Comparison of ENCODE assay signal across 17 cellular contexts in the genomic region with DNA sequence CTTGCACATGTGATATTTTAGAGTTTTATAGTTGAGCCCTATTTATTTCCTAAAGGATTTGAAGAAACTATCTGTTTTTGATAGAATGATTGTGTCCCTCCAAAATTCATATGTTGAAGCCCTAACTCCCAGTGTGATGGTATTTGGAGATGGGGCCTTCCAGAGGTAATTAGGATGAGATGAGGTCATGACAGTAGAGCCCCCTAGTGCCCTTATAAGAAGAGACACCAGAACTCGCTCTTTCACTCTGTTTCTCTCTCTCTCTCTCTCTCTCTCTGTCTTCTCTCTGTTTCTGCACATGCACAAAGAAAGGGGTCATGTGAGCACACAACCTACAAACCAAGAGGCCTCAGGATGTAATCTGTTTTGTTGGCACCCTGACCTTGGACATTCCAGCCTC.
A peak's percentile ranks its signal among the peaks of the same experiment; 100 is the strongest.
DNase-seq lines count a peak whose midpoint lies in the region; ATAC-seq, FAIRE-seq and TF ChIP-seq lines count a peak whose summit lies in the region.
"Had no signal": no experiment of that assay in that cellular context is flagged by ENCODE, and none has a peak within 500 bp of the region (broad histone marks: within the 10 kb centered on the region; RNA-seq: fewer than 3 reads in every experiment).

No MANE protein-coding gene starts in this region.

- POLR2A ChIA-PET in activated CD4-positive, alpha-beta T cell treated with anti-CD3 and anti-CD28 coated beads for 36 hours (lab: Charles Lee), result no interaction called here

- H3K9me1 ChIP-seq in keratinocyte (ENCODE audit: control insufficient read depth, extremely low read depth, insufficient read depth, low read length), result no peaks in the 10 kb centered on the region

- no peak overlapping the region for H3K4me3 Mint-ChIP-seq in activated CD4-positive, alpha-beta T cell treated with anti-CD3 and anti-CD28 coated beads for 36 hours

- no peak overlapping the region for H3K4me2 ChIP-seq in keratinocyte (ENCODE audit: control insufficient read depth, extremely low read depth, insufficient read depth, low read depth, low read length)

- no peak overlapping the region for H2AFZ ChIP-seq in keratinocyte (ENCODE audit: control insufficient read depth, low read length)

- H3K4me1 ChIP-seq in HAP-1 (peaks cover 18% of the 10 kb centered on the region), RWPE2 (ENCODE audit: insufficient read depth, poor library complexity, severe bottlenecking) (no peaks in the 10 kb centered on the region), keratinocyte (ENCODE audit: control insufficient read depth, extremely low read depth, insufficient read depth, low read length) (no peaks in the 10 kb centered on the region)
- H3K4me1 ChIP-seq: adrenal gland, sigmoid colon had no signal

- H3K4me1 Mint-ChIP-seq in activated CD4-positive, alpha-beta T cell treated with anti-CD3 and anti-CD28 coated beads for 36 hours, result no peaks in the 10 kb centered on the region

- H4K20me1 ChIP-seq in keratinocyte (ENCODE audit: control insufficient read depth, extremely low read depth, insufficient read depth, low read length), result no peaks in the 10 kb centered on the region

- H3K36me3 ChIP-seq in HAP-1 (replicated peaks) (no peaks in the 10 kb centered on the region), RWPE2 (ENCODE audit: low read depth) (no peaks in the 10 kb centered on the region), keratinocyte (ENCODE audit: control insufficient read depth in 2 of 2, extremely low read depth in 1 of 2, insufficient read depth in 2 of 2, low read length in 2 of 2) (no peaks in the 10 kb centered on the region), MG63 (no peaks in the 10 kb centered on the region)
- H3K36me3 ChIP-seq: adrenal gland, sigmoid colon had no signal

- no peaks in the 10 kb centered on the region for H3K27me3 Mint-ChIP-seq in activated CD4-positive, alpha-beta T cell treated with anti-CD3 and anti-CD28 coated beads for 36 hours

- no peaks in the 10 kb centered on the region for H3K9me3 Mint-ChIP-seq in activated CD4-positive, alpha-beta T cell treated with anti-CD3 and anti-CD28 coated beads for 36 hours (ENCODE audit: low read depth)

- CTCF ChIA-PET in activated CD4-positive, alpha-beta T cell treated with anti-CD3 and anti-CD28 coated beads for 36 hours (lab: Charles Lee), result no interaction called here

- no peaks in the 10 kb centered on the region for H3K27me3 ChIP-seq in HAP-1 (ENCODE audit: low read depth)
- no peaks in the 10 kb centered on the region for H3K27me3 ChIP-seq in RWPE2 (ENCODE audit: insufficient read depth, poor library complexity, severe bottlenecking)
- H3K27me3 ChIP-seq in keratinocyte (ENCODE audit: control insufficient read depth, extremely low read depth, insufficient read depth, low read length), result no peaks in the 10 kb centered on the region
- H3K27me3 ChIP-seq in MG63, result no peaks in the 10 kb centered on the region
- H3K27me3 ChIP-seq: sigmoid colon had no signal

- H3K27ac ChIP-seq in RWPE2 (ENCODE audit: poor library complexity, severe bottlenecking), result no peak overlapping the region
- H3K27ac ChIP-seq in keratinocyte (ENCODE audit: control insufficient read depth, insufficient read depth, low read length), result no peak overlapping the region
- H3K27ac ChIP-seq: adrenal gland, sigmoid colon, SK-N-MC had no signal

- no peaks in the 10 kb centered on the region for H3K79me2 ChIP-seq in keratinocyte (ENCODE audit: control insufficient read depth, insufficient read depth, low read length)

- TF ChIP-seq CTCF in RWPE2 (IDR thresholded peaks at IDR 0.05; ENCODE audit: poor library complexity, severe bottlenecking) (peak; percentile 21), keratinocyte (optimal IDR thresholded peaks at IDR 0.05 in 1 of 3, IDR thresholded peaks at IDR 0.05 in 1 of 3, conservative IDR thresholded peaks at IDR 0.05 in 1 of 3; ENCODE audit: extremely low read depth in 1 of 3, insufficient read depth in 2 of 3, low read length in 3 of 3) (peak in 2 of 3 experiments; percentile 11 to 13)

- intact Hi-C loops in activated CD4-positive, alpha-beta T cell treated with anti-CD3 and anti-CD28 coated beads for 36 hours (cut with DNase I, micrococcal nuclease), result no loop called here

- H3K27ac Mint-ChIP-seq in activated CD4-positive, alpha-beta T cell treated with anti-CD3 and anti-CD28 coated beads for 36 hours, result no peak overlapping the region

- dilution Hi-C loops in keratinocyte (cut with MboI; ENCODE audit: extremely low pct_ligation_motif_present, low sequenced_read_pairs), result no loop called here

- H3K4me3 ChIP-seq in HAP-1 (no peak overlapping the region), RWPE2 (ENCODE audit: severe bottlenecking) (no peak overlapping the region), keratinocyte (ENCODE audit: control insufficient read depth in 2 of 3, extremely low read depth in 1 of 3, insufficient read depth in 2 of 3, low read depth in 1 of 3, low read length in 3 of 3) (no peak overlapping the region), MG63 (no peak overlapping the region)
- H3K4me3 ChIP-seq: adrenal gland, sigmoid colon, SK-N-MC had no signal

- FAIRE-seq in keratinocyte (lab: Jason Lieb, UNC), result no peak
- FAIRE-seq: kidney had no signal

- ATAC-seq in RWPE2 (ENCODE audit: low read depth) (no peak), GM18519 (IDR thresholded peaks at IDR 0.05; ENCODE audit: low FRiP score, unreplicated experiment) (no peak)
- ATAC-seq in activated CD4-positive, alpha-beta T cell treated with anti-CD3 and anti-CD28 coated beads for 36 hours, result no peak

- no peaks in the 10 kb centered on the region for H3K36me3 Mint-ChIP-seq in activated CD4-positive, alpha-beta T cell treated with anti-CD3 and anti-CD28 coated beads for 36 hours (ENCODE audit: low read depth)

- in situ Hi-C loops in HAP-1 (cut with MboI; ENCODE audit: low sequenced_read_pairs), result loop anchor here (25.0 kb wide), 1 partner anchor 425 kb away; no protein-coding TSS in a partner anchor

- no peak overlapping the region for H3K9ac ChIP-seq in keratinocyte (ENCODE audit: control insufficient read depth, extremely low read depth, insufficient read depth, low read length)

- H3K9me3 ChIP-seq in HAP-1 (no peaks in the 10 kb centered on the region), RWPE2 (ENCODE audit: severe bottlenecking) (no peaks in the 10 kb centered on the region), keratinocyte (ENCODE audit: control insufficient read depth, low read depth, low read length) (no peaks in the 10 kb centered on the region), MG63 (no peaks in the 10 kb centered on the region)
- H3K9me3 ChIP-seq: adrenal gland, sigmoid colon had no signal

- DNase-seq in DMS 273 (lab: John Stamatoyannopoulos, UW; ENCODE audit: unreplicated experiment) (peak; percentile 42), HAP-1 (ENCODE audit: low spot score in 2 of 2) (peak; percentile 26 to 81), RWPE2 (ENCODE audit: low spot score) (no peak), keratinocyte (ENCODE audit: low read depth, low spot score) (no peak), GF-D8 (lab: John Stamatoyannopoulos, UW) (no peak), MG63 (no peak)
- no peak for DNase-seq in activated CD4-positive, alpha-beta T cell treated with anti-CD3 and anti-CD28 coated beads for 36 hours
- DNase-seq: activated CD4-positive, CD25-positive, alpha-beta regulatory T cell treated with anti-CD3 and anti-CD28 coated beads, Interleukin-2, amount 50 U/mL, for 72 hours; activated T-cell treated with anti-CD3 and anti-CD28 coated beads, Interleukin-2, amount 50 U/mL, for 1 hour; adrenal gland; C1 segment of cervical spinal cord; dermis blood vessel endothelial cell; kidney; NCI-H345; sigmoid colon had no signal

Comparison
In these comparisons a context has a peak if more than half of its experiments do, and no peak if none do; other contexts are left out.
1. DNase-seq: peak in DMS 273 (single experiment) and HAP-1 (2 of 2); none in RWPE2 (single experiment), keratinocyte (single experiment), GF-D8 (single experiment), activated CD4-positive, alpha-beta T cell treated with anti-CD3 and anti-CD28 coated beads for 36 hours (single experiment) and MG63 (single experiment).